ENCODE assay signal across 8 cellular contexts in genomic region chr11:33930317-33931021, GRCh38. TPM values are rescaled to one million over a fixed set of nuclear protein-coding genes. Genes with fewer than 3 reads are reported as not detected.
A peak's percentile ranks its signal among the peaks of the same experiment; 100 is the strongest.
DNase-seq lines count a peak whose midpoint lies in the region; ATAC-seq, FAIRE-seq and TF ChIP-seq lines count a peak whose summit lies in the region.

No MANE protein-coding gene starts in this region.

- no peak overlapping the region for H3K9ac ChIP-seq in HepG2 (ENCODE audit: insufficient read depth, low read depth, low read length)

- CTCF ChIA-PET in HepG2 (lab: Yijun Ruan, JAX; ENCODE audit: low intra/inter-chr PET ratio, low total read pairs) (no interaction called here), Calu3 (lab: Charles Lee) (no interaction called here)

- H3K27me3 Mint-ChIP-seq in brain (peaks cover 9% of the 10 kb centered on the region), Calu3 (ENCODE audit: unreplicated experiment) (peaks cover 81% of the 10 kb centered on the region)

- H2AFZ ChIP-seq in HepG2 (ENCODE audit: low read length), result no peak overlapping the region

- DNase-seq in NCI-H1105 treated with DMSO at 0.1 percent for 48 hours (lab: John Stamatoyannopoulos, UW), result peak; percentile 77
- no peak for DNase-seq in HepG2 (ENCODE audit: low spot score)
- DNase-seq in thoracic aorta (ENCODE audit: low spot score), result no peak
- no peak for DNase-seq in NCI-H2107 (lab: John Stamatoyannopoulos, UW)
- DNase-seq in Calu3, result no peak

- no peak for FAIRE-seq in HepG2 (lab: Jason Lieb, UNC)

- no peaks in the 10 kb centered on the region for H4K20me1 ChIP-seq in HepG2 (ENCODE audit: insufficient read depth, low read length)

- no peaks in the 10 kb centered on the region for H3K79me2 ChIP-seq in HepG2 (ENCODE audit: insufficient read depth, low read length)

- TF ChIP-seq POLR2A in HepG2 (IDR thresholded peaks at IDR 0.05; ENCODE audit: insufficient read depth in 1 of 2, low read depth in 2 of 2, low read length in 2 of 2), result no peak

- peaks cover 30% of the 10 kb centered on the region for H3K4me1 Mint-ChIP-seq in brain
- no peaks in the 10 kb centered on the region for H3K4me1 Mint-ChIP-seq in Calu3 (ENCODE audit: low read depth, unreplicated experiment)

- H3K4me1 ChIP-seq in HepG2 (ENCODE audit: insufficient read depth, low read length) (0 out of 2 replicates have a peak, but pooled peaks cover 8% of the 10 kb centered on the region), thoracic aorta (ENCODE audit: control insufficient read depth in 1 of 2, low read depth in 2 of 2) (peaks cover 13 to 29% of the 10 kb centered on the region in 2 donors)

- H3K27ac ChIP-seq in HepG2 (ENCODE audit: extremely low read length, insufficient read depth, low read length) (no peak overlapping the region), thoracic aorta (peak overlapping the region; percentile 54 to 64)

- ATAC-seq in HepG2 (no peak), thoracic aorta (ENCODE audit: insufficient number of reproducible peaks, low FRiP score, low read depth) (peak; percentile 89), GM21786 (IDR thresholded peaks at IDR 0.05; ENCODE audit: unreplicated experiment) (no peak), HG03045 (IDR thresholded peaks at IDR 0.05; ENCODE audit: unreplicated experiment) (no peak)

- TF ChIP-seq RAD21 in HepG2 (CRISPR knock-in tag; IDR thresholded peaks at IDR 0.05), result no peak

- no peak overlapping the region for H3K4me3 ChIP-seq in HepG2 (replicated peaks in 1 of 3; ENCODE audit: insufficient read depth in 1 of 3, low read depth in 2 of 3, low read length in 3 of 3)
- H3K4me3 ChIP-seq in thoracic aorta, result peak overlapping the region; percentile 20

- H3K36me3 ChIP-seq in HepG2 (replicated peaks in 1 of 2; ENCODE audit: control insufficient read depth in 1 of 2, insufficient read depth in 2 of 2, low read length in 2 of 2) (no peaks in the 10 kb centered on the region), thoracic aorta (no peaks in the 10 kb centered on the region)

- intact Hi-C loops in HepG2 (cut with micrococcal nuclease; ENCODE audit: unreplicated experiment) (no loop called here), Calu3 (cut with micrococcal nuclease; ENCODE audit: unreplicated experiment) (no loop called here)

- BruUV-seq in HepG2 (replicated peaks; lab: Mats Ljungman, UMichigan), result no TSS peak
- BruUV-seq in Calu3 (replicated peaks; lab: Mats Ljungman, UMichigan), result no TSS peak

- H3K27ac Mint-ChIP-seq in brain (peak overlapping the region; percentile 35 to 91 (median 82)), Calu3 (ENCODE audit: unreplicated experiment) (no peak overlapping the region)

- POLR2A ChIA-PET in HepG2 (lab: Yijun Ruan, JAX), result no interaction called here

- H3K4me3 Mint-ChIP-seq in brain (peak overlapping the region in 4 of 5 experiments; percentile 40 to 61 (median 46)), Calu3 (ENCODE audit: low read depth, unreplicated experiment) (no peak overlapping the region)

- H3K9me3 ChIP-seq in HepG2 (ENCODE audit: low read length) (no peaks in the 10 kb centered on the region), thoracic aorta (no peaks in the 10 kb centered on the region)

- 30% methylated on average over 7 of the region's 7 CpGs for WGBS in HepG2 (ENCODE audit: low lambda C conversion rate)

- no peaks in the 10 kb centered on the region for H3K36me3 Mint-ChIP-seq in brain
- no peaks in the 10 kb centered on the region for H3K36me3 Mint-ChIP-seq in Calu3 (ENCODE audit: insufficient read depth, unreplicated experiment)

- in situ Hi-C loops in HepG2 (cut with HindIII; ENCODE audit: extremely low pct_ligation_motif_present, low pct_unique_long_range_greater_than_20kb), result no loop called here

- H3K27me3 ChIP-seq in HepG2 (ENCODE audit: control insufficient read depth in 1 of 2, insufficient read depth in 2 of 2, low read length in 2 of 2), result peaks cover 0 to 19% of the 10 kb centered on the region in 2 experiments; a peak in 3 of 5 replicates
- H3K27me3 ChIP-seq in thoracic aorta (replicated peaks; ENCODE audit: insufficient read depth), result no peaks in the 10 kb centered on the region

- TF ChIP-seq CTCF in brain (conservative IDR thresholded peaks at IDR 0.05) (no peak), HepG2 (CRISPR knock-in tag; IDR thresholded peaks at IDR 0.05) (no peak), thoracic aorta (IDR thresholded peaks at IDR 0.05) (no peak), Calu3 (IDR thresholded peaks at IDR 0.05; ENCODE audit: unreplicated experiment) (no peak)

- no peak overlapping the region for H3K4me2 ChIP-seq in HepG2 (ENCODE audit: low read depth, low read length)

- no peak for TF ChIP-seq EP300 in HepG2 (IDR thresholded peaks at IDR 0.05; ENCODE audit: low read depth in 2 of 2, low read length in 2 of 2)
- no peak for TF ChIP-seq EP300 in HepG2 (CRISPR knock-in tag; IDR thresholded peaks at IDR 0.05; ENCODE audit: borderline replicate concordance)

- peaks cover 2 to 15% (median 10%) of the 10 kb centered on the region in 5 experiments for H3K9me3 Mint-ChIP-seq in brain
- peaks cover 9% of the 10 kb centered on the region for H3K9me3 Mint-ChIP-seq in Calu3 (ENCODE audit: low read depth, unreplicated experiment)

TF ChIP-seq in HepG2, 621 proteins besides CTCF, POLR2A, EP300 and RAD21:
- TF ChIP-seq ZNF317 (CRISPR knock-in tag; IDR thresholded peaks at IDR 0.05) (no peak), CEBPB (IDR thresholded peaks at IDR 0.05; ENCODE audit: borderline replicate concordance, low read depth, low read length) (0 out of 2 replicates have a peak, but pooled peaks have one; percentile 5)
TF ChIP-seq in HepG2: peak in this region for 1.

RNA-seq across cellular contexts. Expression of gene LMO2, which starts 38.6 kb away (rescaled TPM):
- polyA plus RNA-seq in brain (ENCODE audit: insufficient read depth, low read depth, low replicate concordance) (33.3 TPM), HepG2 (2011; rRNA removed) (not detected in 2 replicates)
- total RNA-seq in HepG2 (2016; rRNA removed; fragmentation: Illumina TruSeq; extraction: Trizol) (not detected in 2 replicates), thoracic aorta (10 to 100 TPM; 37.0 to 74.3 TPM), Calu3 (2022) (0.38 and 1.3 TPM in 2 replicates)
- total RNA-seq in HepG2 (2016; cell fraction: cytosol; rRNA removed; fragmentation: Illumina TruSeq; extraction: Trizol; ENCODE audit: low read depth), result not detected in 2 replicates
- total RNA-seq in HepG2 (2016; cell fraction: insoluble cytoplasmic fraction; rRNA removed; fragmentation: Illumina TruSeq; extraction: Trizol), result not detected in 2 replicates
- not detected in 2 replicates for total RNA-seq in HepG2 (2016; cell fraction: membrane; rRNA removed; fragmentation: Illumina TruSeq; extraction: Trizol)
- total RNA-seq in HepG2 (2016; cell fraction: nucleus; rRNA removed; fragmentation: Illumina TruSeq; extraction: Trizol), result not detected in 2 replicates
- not detected in 2 replicates for polyA plus RNA-seq in HepG2 (2011; cell fraction: cytosol; rRNA removed)
- polyA plus RNA-seq in HepG2 (2011; cell fraction: nucleus; rRNA removed), result not detected in 2 replicates
- not detected in 2 replicates for polyA plus RNA-seq in HepG2 (2012)
- polyA plus RNA-seq in HepG2 (2016; cell fraction: cytosol; fragmentation: Illumina TruSeq; extraction: Trizol; ENCODE audit: low read depth), result not detected in 2 replicates
- not detected in 2 replicates for polyA plus RNA-seq in HepG2 (2016; cell fraction: insoluble cytoplasmic fraction; fragmentation: Illumina TruSeq; extraction: Trizol; ENCODE audit: low read depth)
- not detected in 2 replicates for polyA plus RNA-seq in HepG2 (2016; cell fraction: membrane; fragmentation: Illumina TruSeq; extraction: Trizol; ENCODE audit: low read depth)
- polyA plus RNA-seq in HepG2 (2016; cell fraction: nucleus; fragmentation: Illumina TruSeq; extraction: Trizol; ENCODE audit: insufficient read depth, low read depth), result not detected in 2 replicates
- polyA minus RNA-seq in HepG2 (2011; rRNA and poly(A)+ RNA removed; ENCODE audit: low replicate concordance), result 0.28 and 0.30 TPM in 2 replicates
- not detected in 2 replicates for polyA minus RNA-seq in HepG2 (2011; cell fraction: cytosol; rRNA and poly(A)+ RNA removed)
- polyA minus RNA-seq in HepG2 (2011; cell fraction: nucleus; rRNA and poly(A)+ RNA removed), result not detected in 2 replicates

Comparison
In these comparisons a context has a peak if more than half of its experiments do, and no peak if none do; other contexts are left out.
1. RNA of gene LMO2, which starts 38.6 kb away (total RNA-seq): 37.0 to 74.3 TPM in thoracic aorta; 0.38 to 1.3 TPM in Calu3 and not detected in HepG2; every median in the first group is over 10 times any median in the second.